In the genomic region with DNA sequence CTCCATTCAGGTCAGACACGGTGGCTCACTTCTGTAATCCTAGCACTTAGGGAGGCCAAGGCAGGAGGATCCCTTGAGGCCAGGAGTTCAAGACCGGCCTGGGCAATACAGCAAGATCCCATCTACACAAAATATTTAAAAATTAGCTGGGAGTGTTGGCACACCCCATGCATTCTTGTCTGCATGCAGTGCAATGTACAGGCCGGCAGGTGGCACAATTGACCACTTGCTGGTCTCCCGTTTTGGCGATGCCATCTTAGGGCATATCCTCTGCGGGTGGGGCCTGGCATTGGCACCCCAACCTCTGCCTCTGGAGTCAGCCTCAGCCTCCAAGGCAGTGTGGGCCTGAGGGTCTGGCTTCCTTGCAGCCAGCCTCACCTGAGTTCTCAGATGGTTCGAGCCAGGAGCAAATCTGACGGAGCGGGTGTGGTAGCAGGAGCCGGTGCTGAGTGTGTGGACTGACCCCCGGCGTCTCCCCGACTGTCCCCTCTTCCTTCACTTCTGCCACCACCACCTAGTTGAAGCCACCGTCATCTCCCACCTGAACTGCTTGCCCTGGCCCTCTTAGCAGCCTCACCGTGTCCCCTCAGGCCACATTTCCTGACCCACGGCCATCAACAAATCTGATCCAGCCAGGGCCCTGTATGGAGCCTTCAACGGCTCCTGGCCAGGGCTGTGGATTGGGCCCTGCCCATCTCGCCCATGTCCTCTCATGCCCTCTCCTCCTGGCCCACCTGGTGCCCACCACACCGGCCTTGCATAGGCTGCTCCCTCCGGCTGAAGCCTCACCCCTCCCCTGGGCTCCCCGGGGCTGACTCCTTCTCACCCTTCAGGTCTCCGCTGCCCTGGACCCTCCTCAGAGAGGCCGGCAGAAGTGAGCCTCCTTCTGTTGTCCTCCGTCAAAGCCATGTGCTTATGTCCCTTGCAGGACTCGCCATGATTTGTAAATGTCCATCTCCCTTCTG, we compare ENCODE assay signal across 1 cellular context.
A peak's percentile ranks its signal among the peaks of the same experiment; 100 is the strongest.
TF ChIP-seq lines count a peak whose summit lies in the region.

No MANE protein-coding gene starts in this region.

TF ChIP-seq in H1, 55 proteins besides CTCF, POLR2A, EP300 and RAD21:
- TF ChIP-seq BCL11A (IDR thresholded peaks at IDR 0.05; ENCODE audit: low read depth in 2 of 2, low read length in 2 of 2): no peak
- no peak for TF ChIP-seq CHD1 (IDR thresholded peaks at IDR 0.05; ENCODE audit: low read depth, low read length)
- no peak for TF ChIP-seq GTF2F1 (IDR thresholded peaks at IDR 0.05; ENCODE audit: borderline replicate concordance, low read depth, low read length)
- TF ChIP-seq KDM1A (IDR thresholded peaks at IDR 0.05; ENCODE audit: borderline replicate concordance, low read length): peak; percentile 90
- TF ChIP-seq JUN (IDR thresholded peaks at IDR 0.05; ENCODE audit: low read depth, low read length): no peak
- peak; percentile 63 for TF ChIP-seq SRF (IDR thresholded peaks at IDR 0.05; ENCODE audit: low read depth, low read length)
- TF ChIP-seq YY1 (IDR thresholded peaks at IDR 0.05; ENCODE audit: low read depth, low read length): peak; percentile 78; the same call in 1 of the 2 replicates
- TF ChIP-seq POLR2AphosphoS5 (IDR thresholded peaks at IDR 0.05; ENCODE audit: low read depth, low read length): no peak
- TF ChIP-seq CBX8 (IDR thresholded peaks at IDR 0.05; ENCODE audit: borderline replicate concordance, low read depth, low read length): no peak
- no peak for TF ChIP-seq EGR1 (IDR thresholded peaks at IDR 0.05; ENCODE audit: borderline replicate concordance, low read depth, low read length)
- TF ChIP-seq TEAD4 (IDR thresholded peaks at IDR 0.05; ENCODE audit: low read depth, low read length): peak; percentile 51; the same call in 1 of the 2 replicates
- no peak for TF ChIP-seq BACH1 (IDR thresholded peaks at IDR 0.05; ENCODE audit: low read length)
- TF ChIP-seq CEBPB (IDR thresholded peaks at IDR 0.05; ENCODE audit: low read depth, low read length): 0 out of 2 replicates have a peak, but pooled peaks have one; percentile 20
